Comparison of ENCODE assay signal across 1 cellular context in genomic region chr6:33577718-33578117, GRCh38.
TF ChIP-seq lines count a peak whose summit lies in the region.

No MANE protein-coding gene starts in this region.

TF ChIP-seq in K562, 482 proteins besides CTCF, POLR2A, EP300 and RAD21 (continued from another document):
- TF ChIP-seq, protein P1, sequence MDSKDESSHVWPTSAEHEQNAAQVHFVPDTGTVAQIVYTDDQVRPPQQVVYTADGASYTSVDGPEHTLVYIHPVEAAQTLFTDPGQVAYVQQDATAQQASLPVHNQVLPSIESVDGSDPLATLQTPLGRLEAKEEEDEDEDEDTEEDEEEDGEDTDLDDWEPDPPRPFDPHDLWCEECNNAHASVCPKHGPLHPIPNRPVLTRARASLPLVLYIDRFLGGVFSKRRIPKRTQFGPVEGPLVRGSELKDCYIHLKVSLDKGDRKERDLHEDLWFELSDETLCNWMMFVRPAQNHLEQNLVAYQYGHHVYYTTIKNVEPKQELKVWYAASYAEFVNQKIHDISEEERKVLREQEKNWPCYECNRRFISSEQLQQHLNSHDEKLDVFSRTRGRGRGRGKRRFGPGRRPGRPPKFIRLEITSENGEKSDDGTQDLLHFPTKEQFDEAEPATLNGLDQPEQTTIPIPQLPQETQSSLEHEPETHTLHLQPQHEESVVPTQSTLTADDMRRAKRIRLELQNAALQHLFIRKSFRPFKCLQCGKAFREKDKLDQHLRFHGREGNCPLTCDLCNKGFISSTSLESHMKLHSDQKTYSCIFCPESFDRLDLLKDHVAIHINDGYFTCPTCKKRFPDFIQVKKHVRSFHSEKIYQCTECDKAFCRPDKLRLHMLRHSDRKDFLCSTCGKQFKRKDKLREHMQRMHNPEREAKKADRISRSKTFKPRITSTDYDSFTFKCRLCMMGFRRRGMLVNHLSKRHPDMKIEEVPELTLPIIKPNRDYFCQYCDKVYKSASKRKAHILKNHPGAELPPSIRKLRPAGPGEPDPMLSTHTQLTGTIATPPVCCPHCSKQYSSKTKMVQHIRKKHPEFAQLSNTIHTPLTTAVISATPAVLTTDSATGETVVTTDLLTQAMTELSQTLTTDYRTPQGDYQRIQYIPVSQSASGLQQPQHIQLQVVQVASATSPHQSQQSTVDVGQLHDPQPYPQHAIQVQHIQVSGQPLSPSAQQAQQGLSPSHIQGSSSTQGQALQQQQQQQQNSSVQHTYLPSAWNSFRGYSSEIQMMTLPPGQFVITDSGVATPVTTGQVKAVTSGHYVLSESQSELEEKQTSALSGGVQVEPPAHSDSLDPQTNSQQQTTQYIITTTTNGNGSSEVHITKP (IDR thresholded peaks at IDR 0.05; ENCODE audit: partially characterized antibody) = no peak
- TF ChIP-seq HNRNPUL1 (IDR thresholded peaks at IDR 0.05; ENCODE audit: low read length) (no peak), THRAP3 (IDR thresholded peaks at IDR 0.05; ENCODE audit: borderline replicate concordance) (no peak), HCFC1 (IDR thresholded peaks at IDR 0.05; ENCODE audit: low read depth, low read length) (no peak)
- TF ChIP-seq, protein P2, sequence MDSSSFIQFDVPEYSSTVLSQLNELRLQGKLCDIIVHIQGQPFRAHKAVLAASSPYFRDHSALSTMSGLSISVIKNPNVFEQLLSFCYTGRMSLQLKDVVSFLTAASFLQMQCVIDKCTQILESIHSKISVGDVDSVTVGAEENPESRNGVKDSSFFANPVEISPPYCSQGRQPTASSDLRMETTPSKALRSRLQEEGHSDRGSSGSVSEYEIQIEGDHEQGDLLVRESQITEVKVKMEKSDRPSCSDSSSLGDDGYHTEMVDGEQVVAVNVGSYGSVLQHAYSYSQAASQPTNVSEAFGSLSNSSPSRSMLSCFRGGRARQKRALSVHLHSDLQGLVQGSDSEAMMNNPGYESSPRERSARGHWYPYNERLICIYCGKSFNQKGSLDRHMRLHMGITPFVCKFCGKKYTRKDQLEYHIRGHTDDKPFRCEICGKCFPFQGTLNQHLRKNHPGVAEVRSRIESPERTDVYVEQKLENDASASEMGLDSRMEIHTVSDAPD (CRISPR knock-in tag; IDR thresholded peaks at IDR 0.05) = no peak
- TF ChIP-seq, protein P3, sequence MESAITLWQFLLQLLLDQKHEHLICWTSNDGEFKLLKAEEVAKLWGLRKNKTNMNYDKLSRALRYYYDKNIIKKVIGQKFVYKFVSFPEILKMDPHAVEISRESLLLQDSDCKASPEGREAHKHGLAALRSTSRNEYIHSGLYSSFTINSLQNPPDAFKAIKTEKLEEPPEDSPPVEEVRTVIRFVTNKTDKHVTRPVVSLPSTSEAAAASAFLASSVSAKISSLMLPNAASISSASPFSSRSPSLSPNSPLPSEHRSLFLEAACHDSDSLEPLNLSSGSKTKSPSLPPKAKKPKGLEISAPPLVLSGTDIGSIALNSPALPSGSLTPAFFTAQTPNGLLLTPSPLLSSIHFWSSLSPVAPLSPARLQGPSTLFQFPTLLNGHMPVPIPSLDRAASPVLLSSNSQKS (CRISPR knock-in tag; IDR thresholded peaks at IDR 0.05) = no peak
